1 cellular context compared by ENCODE assay signal in the genomic region with DNA sequence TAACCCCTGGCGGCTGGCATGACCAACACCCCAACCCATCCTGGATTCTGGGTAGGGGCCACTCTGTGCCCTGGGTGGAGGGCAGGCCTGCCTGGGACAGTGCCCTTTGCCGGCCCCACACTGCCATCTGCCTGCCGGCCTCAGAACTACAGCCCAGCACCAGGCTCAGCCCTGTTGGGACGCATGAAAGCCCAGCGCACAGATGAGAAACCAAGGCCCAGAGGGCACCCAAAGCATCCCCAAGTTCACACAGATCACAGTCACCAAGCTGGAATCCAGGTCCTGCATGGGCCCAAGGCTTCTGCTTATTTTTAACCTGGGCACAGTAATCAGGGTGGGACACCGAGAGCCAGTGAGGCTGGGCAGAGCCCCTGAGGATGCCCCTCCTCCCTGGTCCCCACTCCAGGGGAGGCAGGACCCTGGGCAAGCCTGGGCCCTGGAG.
TF ChIP-seq lines count a peak whose summit lies in the region.

No MANE protein-coding gene starts in this region.

TF ChIP-seq in HepG2, 621 proteins besides CTCF, POLR2A, EP300 and RAD21 (continued from another document and continues in another):
- TF ChIP-seq ZNF609 (CRISPR knock-in tag; IDR thresholded peaks at IDR 0.05; ENCODE audit: borderline replicate concordance), result no peak
- TF ChIP-seq NCOA1 (CRISPR knock-in tag; IDR thresholded peaks at IDR 0.05), result no peak
- peak; percentile 55 for TF ChIP-seq XRCC5 (optimal IDR thresholded peaks at IDR 0.05; ENCODE audit: low read length)
- TF ChIP-seq, protein P1, sequence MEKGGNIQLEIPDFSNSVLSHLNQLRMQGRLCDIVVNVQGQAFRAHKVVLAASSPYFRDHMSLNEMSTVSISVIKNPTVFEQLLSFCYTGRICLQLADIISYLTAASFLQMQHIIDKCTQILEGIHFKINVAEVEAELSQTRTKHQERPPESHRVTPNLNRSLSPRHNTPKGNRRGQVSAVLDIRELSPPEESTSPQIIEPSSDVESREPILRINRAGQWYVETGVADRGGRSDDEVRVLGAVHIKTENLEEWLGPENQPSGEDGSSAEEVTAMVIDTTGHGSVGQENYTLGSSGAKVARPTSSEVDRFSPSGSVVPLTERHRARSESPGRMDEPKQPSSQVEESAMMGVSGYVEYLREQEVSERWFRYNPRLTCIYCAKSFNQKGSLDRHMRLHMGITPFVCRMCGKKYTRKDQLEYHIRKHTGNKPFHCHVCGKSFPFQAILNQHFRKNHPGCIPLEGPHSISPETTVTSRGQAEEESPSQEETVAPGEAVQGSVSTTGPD (CRISPR knock-in tag; IDR thresholded peaks at IDR 0.05), result no peak
- TF ChIP-seq ZBTB7B (CRISPR knock-in tag; IDR thresholded peaks at IDR 0.05), result no peak
- TF ChIP-seq HNRNPL (IDR thresholded peaks at IDR 0.05; ENCODE audit: low read depth, low read length), result peak; percentile 78; the same call in 1 of the 2 replicates
- TF ChIP-seq, protein P2, sequence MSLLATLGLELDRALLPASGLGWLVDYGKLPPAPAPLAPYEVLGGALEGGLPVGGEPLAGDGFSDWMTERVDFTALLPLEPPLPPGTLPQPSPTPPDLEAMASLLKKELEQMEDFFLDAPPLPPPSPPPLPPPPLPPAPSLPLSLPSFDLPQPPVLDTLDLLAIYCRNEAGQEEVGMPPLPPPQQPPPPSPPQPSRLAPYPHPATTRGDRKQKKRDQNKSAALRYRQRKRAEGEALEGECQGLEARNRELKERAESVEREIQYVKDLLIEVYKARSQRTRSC (CRISPR knock-in tag; IDR thresholded peaks at IDR 0.05; ENCODE audit: low read depth), result no peak
- no peak for TF ChIP-seq ZNF704 (CRISPR knock-in tag; IDR thresholded peaks at IDR 0.05; ENCODE audit: borderline replicate concordance)
- no peak for TF ChIP-seq HINFP (CRISPR knock-in tag; IDR thresholded peaks at IDR 0.05; ENCODE audit: low read depth)
- TF ChIP-seq CBX5 (CRISPR knock-in tag; IDR thresholded peaks at IDR 0.05; ENCODE audit: borderline replicate concordance), result 0 out of 2 replicates have a peak, but pooled peaks have one; percentile 16
- no peak for TF ChIP-seq KAT8 (CRISPR knock-in tag; IDR thresholded peaks at IDR 0.05)
- 0 out of 2 replicates have a peak, but pooled peaks have one; percentile 23 for TF ChIP-seq ZNF121 (CRISPR knock-in tag; IDR thresholded peaks at IDR 0.05)
- TF ChIP-seq ZNF607 (CRISPR knock-in tag; IDR thresholded peaks at IDR 0.05; ENCODE audit: borderline replicate concordance), result no peak
- peak; percentile 14; the same call in 1 of the 2 replicates for TF ChIP-seq GABPB1 (CRISPR knock-in tag; IDR thresholded peaks at IDR 0.05)
- TF ChIP-seq PCBP2 (optimal IDR thresholded peaks at IDR 0.05; ENCODE audit: low read depth, low read length, poor library complexity, severe bottlenecking), result no peak
- TF ChIP-seq ATRX (CRISPR knock-in tag; IDR thresholded peaks at IDR 0.05; ENCODE audit: borderline replicate concordance), result no peak
- TF ChIP-seq ZNF383 (CRISPR knock-in tag; IDR thresholded peaks at IDR 0.05; ENCODE audit: borderline replicate concordance), result no peak
- TF ChIP-seq HOXA3 (CRISPR knock-in tag; IDR thresholded peaks at IDR 0.05), result no peak
- 0 out of 2 replicates have a peak, but pooled peaks have one; percentile 30 for TF ChIP-seq HNF1B (CRISPR knock-in tag; IDR thresholded peaks at IDR 0.05)
- peak; percentile 49 for TF ChIP-seq KDM2A (CRISPR knock-in tag; IDR thresholded peaks at IDR 0.05; ENCODE audit: borderline replicate concordance, low read depth)
- 0 out of 2 replicates have a peak, but pooled peaks have one; percentile 50 for TF ChIP-seq PCBP1 (IDR thresholded peaks at IDR 0.05; ENCODE audit: borderline replicate concordance, low read depth, low read length)
- TF ChIP-seq ZBTB1 (CRISPR knock-in tag; IDR thresholded peaks at IDR 0.05; ENCODE audit: borderline replicate concordance), result no peak
- no peak for TF ChIP-seq RERE (CRISPR knock-in tag; IDR thresholded peaks at IDR 0.05; ENCODE audit: low read depth)
- TF ChIP-seq MBD4 (IDR thresholded peaks at IDR 0.05; ENCODE audit: borderline replicate concordance, low read length), result no peak
- TF ChIP-seq SMARCC2 (IDR thresholded peaks at IDR 0.05), result no peak
- no peak for TF ChIP-seq GFI1 (CRISPR knock-in tag; IDR thresholded peaks at IDR 0.05; ENCODE audit: borderline replicate concordance)
- no peak for TF ChIP-seq MED8 (CRISPR knock-in tag; IDR thresholded peaks at IDR 0.05; ENCODE audit: insufficient replicate concordance)
- no peak for TF ChIP-seq NFE2L1 (CRISPR knock-in tag; IDR thresholded peaks at IDR 0.05; ENCODE audit: borderline replicate concordance)
- TF ChIP-seq HNRNPLL (IDR thresholded peaks at IDR 0.05; ENCODE audit: low read depth, low read length, poor library complexity, severe bottlenecking), result no peak
- TF ChIP-seq BRD4 (CRISPR knock-in tag; IDR thresholded peaks at IDR 0.05), result no peak
- no peak for TF ChIP-seq NFE2L2 (IDR thresholded peaks at IDR 0.05; ENCODE audit: low read length)
- TF ChIP-seq HNF4A (CRISPR knock-in tag; IDR thresholded peaks at IDR 0.05), result no peak
- peak; percentile 78; the same call in 1 of the 2 replicates for TF ChIP-seq SMC3 (IDR thresholded peaks at IDR 0.05; ENCODE audit: low read length)
- TF ChIP-seq ZSCAN30 (CRISPR knock-in tag; IDR thresholded peaks at IDR 0.05), result no peak
- no peak for TF ChIP-seq THAP11 (CRISPR knock-in tag; IDR thresholded peaks at IDR 0.05)
- no peak for TF ChIP-seq SYNCRIP (IDR thresholded peaks at IDR 0.05; ENCODE audit: insufficient read depth, low read depth, low read length)
- TF ChIP-seq ZNF781 (CRISPR knock-in tag; IDR thresholded peaks at IDR 0.05; ENCODE audit: borderline replicate concordance, not compliant biosample characterization), result no peak
- TF ChIP-seq RBM39 (IDR thresholded peaks at IDR 0.05; ENCODE audit: low read depth, low read length, poor library complexity, severe bottlenecking), result peak; percentile 9
- no peak; the same call in 1 of the 2 replicates for TF ChIP-seq ZNF563 (CRISPR knock-in tag; IDR thresholded peaks at IDR 0.05)
- TF ChIP-seq ZNF331 (CRISPR knock-in tag; IDR thresholded peaks at IDR 0.05), result peak; percentile 42; the same call in 1 of the 2 replicates
